1 cellular context compared by ENCODE assay signal in the genomic region with DNA sequence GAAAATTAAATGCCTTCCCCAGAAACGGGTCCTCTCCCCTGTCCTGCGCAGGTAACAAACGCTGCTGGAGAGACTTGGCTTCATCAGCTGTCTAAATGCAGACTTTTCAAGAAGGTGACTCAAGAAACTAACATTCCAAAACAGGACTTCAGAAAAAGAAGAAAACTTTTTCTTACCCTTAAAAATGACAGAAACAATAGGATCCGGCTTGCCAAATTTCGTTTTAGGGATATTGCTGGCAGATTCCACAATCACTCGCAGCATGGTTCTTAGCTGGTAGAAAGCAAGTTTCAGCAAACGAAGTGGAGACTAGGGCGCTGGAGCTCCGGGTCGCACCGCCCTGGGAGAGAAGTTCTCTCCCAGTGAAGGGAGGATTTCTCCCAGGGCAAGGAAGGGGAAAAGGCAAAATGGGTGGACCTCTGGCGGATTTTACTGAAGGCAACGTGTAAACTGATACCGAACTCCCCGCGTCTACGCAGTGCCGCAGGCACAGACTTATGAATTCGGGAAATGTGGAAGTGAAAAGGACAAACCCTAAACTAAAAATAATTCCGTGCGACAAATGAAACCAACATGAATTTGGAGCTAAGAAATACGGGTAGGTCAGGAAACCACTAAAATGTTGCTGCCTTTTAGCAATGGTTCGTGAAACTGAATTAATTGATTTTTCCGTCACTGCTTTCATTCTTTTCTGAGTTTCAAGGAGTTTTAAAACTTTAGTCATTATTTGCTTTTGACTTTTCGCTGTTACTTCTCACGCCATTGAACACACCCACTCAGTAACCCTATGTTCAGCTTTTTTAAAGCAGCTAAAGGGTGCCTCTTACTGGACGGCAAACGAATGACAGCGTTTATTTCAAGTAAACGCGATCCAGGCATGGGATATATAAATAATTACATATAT.
TF ChIP-seq lines count a peak whose summit lies in the region.

A gene with protein sequence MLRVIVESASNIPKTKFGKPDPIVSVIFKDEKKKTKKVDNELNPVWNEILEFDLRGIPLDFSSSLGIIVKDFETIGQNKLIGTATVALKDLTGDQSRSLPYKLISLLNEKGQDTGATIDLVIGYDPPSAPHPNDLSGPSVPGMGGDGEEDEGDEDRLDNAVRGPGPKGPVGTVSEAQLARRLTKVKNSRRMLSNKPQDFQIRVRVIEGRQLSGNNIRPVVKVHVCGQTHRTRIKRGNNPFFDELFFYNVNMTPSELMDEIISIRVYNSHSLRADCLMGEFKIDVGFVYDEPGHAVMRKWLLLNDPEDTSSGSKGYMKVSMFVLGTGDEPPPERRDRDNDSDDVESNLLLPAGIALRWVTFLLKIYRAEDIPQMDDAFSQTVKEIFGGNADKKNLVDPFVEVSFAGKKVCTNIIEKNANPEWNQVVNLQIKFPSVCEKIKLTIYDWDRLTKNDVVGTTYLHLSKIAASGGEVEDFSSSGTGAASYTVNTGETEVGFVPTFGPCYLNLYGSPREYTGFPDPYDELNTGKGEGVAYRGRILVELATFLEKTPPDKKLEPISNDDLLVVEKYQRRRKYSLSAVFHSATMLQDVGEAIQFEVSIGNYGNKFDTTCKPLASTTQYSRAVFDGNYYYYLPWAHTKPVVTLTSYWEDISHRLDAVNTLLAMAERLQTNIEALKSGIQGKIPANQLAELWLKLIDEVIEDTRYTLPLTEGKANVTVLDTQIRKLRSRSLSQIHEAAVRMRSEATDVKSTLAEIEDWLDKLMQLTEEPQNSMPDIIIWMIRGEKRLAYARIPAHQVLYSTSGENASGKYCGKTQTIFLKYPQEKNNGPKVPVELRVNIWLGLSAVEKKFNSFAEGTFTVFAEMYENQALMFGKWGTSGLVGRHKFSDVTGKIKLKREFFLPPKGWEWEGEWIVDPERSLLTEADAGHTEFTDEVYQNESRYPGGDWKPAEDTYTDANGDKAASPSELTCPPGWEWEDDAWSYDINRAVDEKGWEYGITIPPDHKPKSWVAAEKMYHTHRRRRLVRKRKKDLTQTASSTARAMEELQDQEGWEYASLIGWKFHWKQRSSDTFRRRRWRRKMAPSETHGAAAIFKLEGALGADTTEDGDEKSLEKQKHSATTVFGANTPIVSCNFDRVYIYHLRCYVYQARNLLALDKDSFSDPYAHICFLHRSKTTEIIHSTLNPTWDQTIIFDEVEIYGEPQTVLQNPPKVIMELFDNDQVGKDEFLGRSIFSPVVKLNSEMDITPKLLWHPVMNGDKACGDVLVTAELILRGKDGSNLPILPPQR (N-terminal part only) (minus strand): TSS at position 404 of the 904 bp plus-strand sequence. CDS start 140 bp downstream, at position 264.

TF ChIP-seq in HEK293, 187 proteins besides CTCF, POLR2A, EP300 and RAD21 (continued from another document):
- TF ChIP-seq, protein P1, sequence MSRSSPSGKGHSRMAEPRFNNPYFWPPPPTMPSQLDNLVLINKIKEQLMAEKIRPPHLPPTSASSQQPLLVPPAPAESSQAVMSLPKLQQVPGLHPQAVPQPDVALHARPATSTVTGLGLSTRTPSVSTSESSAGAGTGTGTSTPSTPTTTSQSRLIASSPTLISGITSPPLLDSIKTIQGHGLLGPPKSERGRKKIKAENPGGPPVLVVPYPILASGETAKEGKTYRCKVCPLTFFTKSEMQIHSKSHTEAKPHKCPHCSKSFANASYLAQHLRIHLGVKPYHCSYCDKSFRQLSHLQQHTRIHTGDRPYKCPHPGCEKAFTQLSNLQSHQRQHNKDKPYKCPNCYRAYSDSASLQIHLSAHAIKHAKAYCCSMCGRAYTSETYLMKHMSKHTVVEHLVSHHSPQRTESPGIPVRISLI (tag by site-specific recombination; IDR thresholded peaks at IDR 0.05): no peak; the same call in 1 of the 2 replicates
- TF ChIP-seq ZFP3 (tag by site-specific recombination; IDR thresholded peaks at IDR 0.05; ENCODE audit: low read depth) (no peak), ZNF24 (tag by site-specific recombination; IDR thresholded peaks at IDR 0.05) (peak; percentile 49), ZBTB8A (tag by site-specific recombination; IDR thresholded peaks at IDR 0.05) (no peak), ZFP41 (tag by site-specific recombination; IDR thresholded peaks at IDR 0.05; ENCODE audit: borderline replicate concordance) (no peak), ZNF2 (tag by site-specific recombination; IDR thresholded peaks at IDR 0.05) (peak; percentile 35; the same call in 1 of the 2 replicates), IKZF3 (tag by site-specific recombination; IDR thresholded peaks at IDR 0.05) (peak; percentile 92), ZNF664 (tag by site-specific recombination; IDR thresholded peaks at IDR 0.05) (peak; percentile 22; the same call in 1 of the 2 replicates), PRDM1 (tag by site-specific recombination; IDR thresholded peaks at IDR 0.05) (peak; percentile 93), ZNF114 (tag by site-specific recombination; IDR thresholded peaks at IDR 0.05) (no peak), SP3 (tag by site-specific recombination; IDR thresholded peaks at IDR 0.05) (peak; percentile 22; the same call in 1 of the 2 replicates)
- TF ChIP-seq, protein P2, sequence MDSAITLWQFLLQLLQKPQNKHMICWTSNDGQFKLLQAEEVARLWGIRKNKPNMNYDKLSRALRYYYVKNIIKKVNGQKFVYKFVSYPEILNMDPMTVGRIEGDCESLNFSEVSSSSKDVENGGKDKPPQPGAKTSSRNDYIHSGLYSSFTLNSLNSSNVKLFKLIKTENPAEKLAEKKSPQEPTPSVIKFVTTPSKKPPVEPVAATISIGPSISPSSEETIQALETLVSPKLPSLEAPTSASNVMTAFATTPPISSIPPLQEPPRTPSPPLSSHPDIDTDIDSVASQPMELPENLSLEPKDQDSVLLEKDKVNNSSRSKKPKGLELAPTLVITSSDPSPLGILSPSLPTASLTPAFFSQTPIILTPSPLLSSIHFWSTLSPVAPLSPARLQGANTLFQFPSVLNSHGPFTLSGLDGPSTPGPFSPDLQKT (IDR thresholded peaks at IDR 0.05; ENCODE audit: borderline replicate concordance, low read depth, low read length): no peak
- TF ChIP-seq, protein P3, sequence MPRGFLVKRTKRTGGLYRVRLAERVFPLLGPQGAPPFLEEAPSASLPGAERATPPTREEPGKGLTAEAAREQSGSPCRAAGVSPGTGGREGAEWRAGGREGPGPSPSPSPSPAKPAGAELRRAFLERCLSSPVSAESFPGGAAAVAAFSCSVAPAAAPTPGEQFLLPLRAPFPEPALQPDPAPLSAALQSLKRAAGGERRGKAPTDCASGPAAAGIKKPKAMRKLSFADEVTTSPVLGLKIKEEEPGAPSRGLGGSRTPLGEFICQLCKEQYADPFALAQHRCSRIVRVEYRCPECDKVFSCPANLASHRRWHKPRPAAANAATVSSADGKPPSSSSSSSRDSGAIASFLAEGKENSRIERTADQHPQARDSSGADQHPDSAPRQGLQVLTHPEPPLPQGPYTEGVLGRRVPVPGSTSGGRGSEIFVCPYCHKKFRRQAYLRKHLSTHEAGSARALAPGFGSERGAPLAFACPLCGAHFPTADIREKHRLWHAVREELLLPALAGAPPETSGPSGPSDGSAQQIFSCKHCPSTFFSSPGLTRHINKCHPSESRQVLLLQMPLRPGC (tag by site-specific recombination; IDR thresholded peaks at IDR 0.05): no peak
- TF ChIP-seq, protein P4, sequence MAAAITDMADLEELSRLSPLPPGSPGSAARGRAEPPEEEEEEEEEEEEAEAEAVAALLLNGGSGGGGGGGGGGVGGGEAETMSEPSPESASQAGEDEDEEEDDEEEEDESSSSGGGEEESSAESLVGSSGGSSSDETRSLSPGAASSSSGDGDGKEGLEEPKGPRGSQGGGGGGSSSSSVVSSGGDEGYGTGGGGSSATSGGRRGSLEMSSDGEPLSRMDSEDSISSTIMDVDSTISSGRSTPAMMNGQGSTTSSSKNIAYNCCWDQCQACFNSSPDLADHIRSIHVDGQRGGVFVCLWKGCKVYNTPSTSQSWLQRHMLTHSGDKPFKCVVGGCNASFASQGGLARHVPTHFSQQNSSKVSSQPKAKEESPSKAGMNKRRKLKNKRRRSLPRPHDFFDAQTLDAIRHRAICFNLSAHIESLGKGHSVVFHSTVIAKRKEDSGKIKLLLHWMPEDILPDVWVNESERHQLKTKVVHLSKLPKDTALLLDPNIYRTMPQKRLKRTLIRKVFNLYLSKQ (tag by site-specific recombination; IDR thresholded peaks at IDR 0.05; ENCODE audit: borderline replicate concordance): no peak
